Comparison of ENCODE assay signal across 1 cellular context in the genomic region with DNA sequence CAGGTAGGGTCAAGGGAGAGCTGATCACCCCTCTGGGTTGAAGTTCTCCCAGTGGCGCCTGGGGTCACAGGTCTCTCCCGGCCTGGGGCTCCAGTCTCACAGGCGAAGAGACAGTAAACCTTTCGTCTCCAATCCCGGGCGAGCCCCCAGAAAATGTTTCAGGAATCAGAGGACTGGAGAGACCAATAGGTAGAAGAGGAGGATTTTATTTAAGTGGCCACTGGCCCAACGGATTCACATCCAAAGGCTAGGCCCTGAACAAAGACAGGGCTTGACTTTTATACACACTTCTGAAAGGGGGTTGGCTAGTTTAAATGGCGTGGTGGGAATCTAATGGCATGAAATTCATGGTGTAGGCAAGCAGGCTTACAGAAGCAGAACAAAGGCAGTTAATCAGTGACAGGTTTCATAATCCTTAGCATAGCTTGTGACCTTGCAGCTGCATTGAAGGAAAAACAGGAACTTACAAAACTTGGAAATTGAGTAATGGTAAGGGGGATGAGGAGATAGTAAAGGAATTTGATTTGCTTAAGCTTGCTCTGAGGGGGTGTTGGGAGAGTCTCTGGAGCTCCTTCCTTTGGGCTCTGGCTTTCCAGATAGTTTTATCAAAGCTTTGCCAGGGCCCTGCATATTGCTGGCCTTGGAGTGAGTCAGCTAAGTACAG.
A peak's percentile ranks its signal among the peaks of the same experiment; 100 is the strongest.
TF ChIP-seq lines count a peak whose summit lies in the region.

No MANE protein-coding gene starts in this region.

TF ChIP-seq in HepG2, 621 proteins besides CTCF, POLR2A, EP300 and RAD21 (continued from another document and continues in another):
- TF ChIP-seq ZNF280B (CRISPR knock-in tag; IDR thresholded peaks at IDR 0.05; ENCODE audit: borderline replicate concordance) (0 out of 2 replicates have a peak, but pooled peaks have one; percentile 33), SMYD3 (CRISPR knock-in tag; IDR thresholded peaks at IDR 0.05) (0 out of 2 replicates have a peak, but pooled peaks have one; percentile 33), HNF4G (IDR thresholded peaks at IDR 0.05; ENCODE audit: borderline replicate concordance, low read depth, low read length) (0 out of 2 replicates have a peak, but pooled peaks have one; percentile 7), HNF4G (CRISPR knock-in tag; IDR thresholded peaks at IDR 0.05; ENCODE audit: borderline replicate concordance, low read depth) (no peak), ATF7 (IDR thresholded peaks at IDR 0.05) (peak; percentile 26; the same call in 1 of the 2 replicates), ATF7 (CRISPR knock-in tag; IDR thresholded peaks at IDR 0.05) (no peak; the same call in 1 of the 2 replicates), ELF4 (CRISPR knock-in tag; IDR thresholded peaks at IDR 0.05; ENCODE audit: borderline replicate concordance) (peak; percentile 82; the same call in 1 of the 2 replicates), ARID4A (CRISPR knock-in tag; IDR thresholded peaks at IDR 0.05; ENCODE audit: borderline replicate concordance) (peak; percentile 39; the same call in 1 of the 2 replicates), KLF15 (CRISPR knock-in tag; IDR thresholded peaks at IDR 0.05; ENCODE audit: borderline replicate concordance) (no peak), THRA (CRISPR knock-in tag; IDR thresholded peaks at IDR 0.05; ENCODE audit: borderline replicate concordance) (peak; percentile 85), HNF4A (CRISPR knock-in tag; IDR thresholded peaks at IDR 0.05) (peak; percentile 48; the same call in 1 of the 2 replicates), TOPORS (CRISPR knock-in tag; IDR thresholded peaks at IDR 0.05) (peak; percentile 81; the same call in 1 of the 2 replicates), JUNB (CRISPR knock-in tag; IDR thresholded peaks at IDR 0.05; ENCODE audit: borderline replicate concordance) (peak; percentile 54; the same call in 1 of the 2 replicates), SOX6 (IDR thresholded peaks at IDR 0.05) (no peak), SOX6 (CRISPR knock-in tag; IDR thresholded peaks at IDR 0.05) (peak; percentile 98), ZNF292 (CRISPR knock-in tag; IDR thresholded peaks at IDR 0.05; ENCODE audit: borderline replicate concordance, low read depth) (0 out of 2 replicates have a peak, but pooled peaks have one; percentile 0), ZNF101 (CRISPR knock-in tag; IDR thresholded peaks at IDR 0.05; ENCODE audit: borderline replicate concordance, low read depth) (no peak), ZNF766 (CRISPR knock-in tag; IDR thresholded peaks at IDR 0.05; ENCODE audit: borderline replicate concordance) (0 out of 2 replicates have a peak, but pooled peaks have one; percentile 9), YEATS4 (CRISPR knock-in tag; IDR thresholded peaks at IDR 0.05; ENCODE audit: borderline replicate concordance) (no peak), IKZF5 (CRISPR knock-in tag; IDR thresholded peaks at IDR 0.05) (peak; percentile 65; the same call in 1 of the 2 replicates), ZNF652 (CRISPR knock-in tag; IDR thresholded peaks at IDR 0.05; ENCODE audit: borderline replicate concordance, low read depth) (peak; percentile 57; the same call in 1 of the 2 replicates), ZC3H4 (CRISPR knock-in tag; IDR thresholded peaks at IDR 0.05; ENCODE audit: borderline replicate concordance) (no peak), ZNF792 (CRISPR knock-in tag; IDR thresholded peaks at IDR 0.05) (peak; percentile 92), MXD3 (CRISPR knock-in tag; IDR thresholded peaks at IDR 0.05) (no peak), MAZ (IDR thresholded peaks at IDR 0.05; ENCODE audit: borderline replicate concordance, low read depth, low read length) (no peak), MAZ (CRISPR knock-in tag; IDR thresholded peaks at IDR 0.05; ENCODE audit: low read depth) (no peak), E2F2 (CRISPR knock-in tag; IDR thresholded peaks at IDR 0.05; ENCODE audit: borderline replicate concordance) (no peak), SALL1 (CRISPR knock-in tag; IDR thresholded peaks at IDR 0.05) (peak; percentile 73; the same call in 1 of the 2 replicates), CAMTA2 (CRISPR knock-in tag; IDR thresholded peaks at IDR 0.05; ENCODE audit: borderline replicate concordance) (no peak), ZNF274 (CRISPR knock-in tag; IDR thresholded peaks at IDR 0.05) (no peak), ETS1 (CRISPR knock-in tag; IDR thresholded peaks at IDR 0.05) (no peak), ZNF839 (CRISPR knock-in tag; IDR thresholded peaks at IDR 0.05; ENCODE audit: borderline replicate concordance) (no peak), MIXL1 (CRISPR knock-in tag; IDR thresholded peaks at IDR 0.05) (peak; percentile 90), MATR3 (CRISPR knock-in tag; IDR thresholded peaks at IDR 0.05) (no peak), ZNF761 (CRISPR knock-in tag; conservative IDR thresholded peaks at IDR 0.05) (0 out of 2 replicates have a peak, but pooled peaks have one; percentile 24), SP5 (CRISPR knock-in tag; IDR thresholded peaks at IDR 0.05; ENCODE audit: borderline replicate concordance, low read depth) (peak; percentile 26; the same call in 1 of the 2 replicates), ZNF337 (CRISPR knock-in tag; IDR thresholded peaks at IDR 0.05; ENCODE audit: borderline replicate concordance, low read depth) (0 out of 2 replicates have a peak, but pooled peaks have one; percentile 61), MLXIP (CRISPR knock-in tag; IDR thresholded peaks at IDR 0.05; ENCODE audit: borderline replicate concordance) (no peak), ARNTL (CRISPR knock-in tag; IDR thresholded peaks at IDR 0.05) (no peak)
- TF ChIP-seq, protein P1, sequence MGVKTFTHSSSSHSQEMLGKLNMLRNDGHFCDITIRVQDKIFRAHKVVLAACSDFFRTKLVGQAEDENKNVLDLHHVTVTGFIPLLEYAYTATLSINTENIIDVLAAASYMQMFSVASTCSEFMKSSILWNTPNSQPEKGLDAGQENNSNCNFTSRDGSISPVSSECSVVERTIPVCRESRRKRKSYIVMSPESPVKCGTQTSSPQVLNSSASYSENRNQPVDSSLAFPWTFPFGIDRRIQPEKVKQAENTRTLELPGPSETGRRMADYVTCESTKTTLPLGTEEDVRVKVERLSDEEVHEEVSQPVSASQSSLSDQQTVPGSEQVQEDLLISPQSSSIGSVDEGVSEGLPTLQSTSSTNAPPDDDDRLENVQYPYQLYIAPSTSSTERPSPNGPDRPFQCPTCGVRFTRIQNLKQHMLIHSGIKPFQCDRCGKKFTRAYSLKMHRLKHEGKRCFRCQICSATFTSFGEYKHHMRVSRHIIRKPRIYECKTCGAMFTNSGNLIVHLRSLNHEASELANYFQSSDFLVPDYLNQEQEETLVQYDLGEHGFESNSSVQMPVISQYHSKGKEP (CRISPR knock-in tag; IDR thresholded peaks at IDR 0.05) = no peak
